ENCODE assay signal across 20 cellular contexts in genomic region chr6:149076355-149076734, GRCh38.
DNase-seq lines count a peak whose midpoint lies in the region; ATAC-seq, FAIRE-seq and TF ChIP-seq lines count a peak whose summit lies in the region.
"Had no signal": no experiment of that assay in that cellular context is flagged by ENCODE, and none has a peak within 500 bp of the region (broad histone marks: within the 10 kb centered on the region; RNA-seq: fewer than 3 reads in every experiment).

No MANE protein-coding gene starts in this region.

- intact Hi-C loops in kidney (cut with DNase I): no loop called here

- H3K27ac Mint-ChIP-seq in activated T-cell treated with anti-CD3 and anti-CD28 coated beads, Interleukin-2, amount 50 U/mL, for 72 hours: peak overlapping the region; percentile 82
- H3K27ac Mint-ChIP-seq in activated T-helper 17 cell treated with anti-CD3 and anti-CD28 coated beads, Interleukin-2, amount 50 U/mL, for 72 hours: peak overlapping the region; percentile 92
- H3K27ac Mint-ChIP-seq in type B pancreatic cell: peak overlapping the region; percentile 55

- H3F3A ChIP-seq in DOHH2 (ENCODE audit: control insufficient read depth, insufficient read depth): 0 out of 2 replicates have a peak, but pooled peaks cover 2% of the 10 kb centered on the region

- no peak for FAIRE-seq in kidney (lab: Jason Lieb, UNC)
- FAIRE-seq: endothelial cell of umbilical vein, H54, K562 had no signal

- no peaks in the 10 kb centered on the region for H3K9me2 ChIP-seq in DOHH2 (replicated peaks; ENCODE audit: control insufficient read depth, low read length)

- 0 out of 2 replicates have a peak overlapping the region, but pooled peaks have one; percentile 12 for H3K4me3 ChIP-seq in DOHH2 (ENCODE audit: low read length)
- no peak overlapping the region for H3K4me3 ChIP-seq in kidney (ENCODE audit: low read length in 2 of 2)
- H3K4me3 ChIP-seq: ascending aorta, dorsolateral prefrontal cortex, K562, stomach, tibial nerve had no signal

- no peak overlapping the region for H3K9ac ChIP-seq in kidney (ENCODE audit: low read length in 2 of 2)

- no peaks in the 10 kb centered on the region for H3K27me3 Mint-ChIP-seq in activated T-cell treated with anti-CD3 and anti-CD28 coated beads, Interleukin-2, amount 50 U/mL, for 72 hours (ENCODE audit: low read depth)
- no peaks in the 10 kb centered on the region for H3K27me3 Mint-ChIP-seq in activated T-helper 17 cell treated with anti-CD3 and anti-CD28 coated beads, Interleukin-2, amount 50 U/mL, for 72 hours
- H3K27me3 Mint-ChIP-seq in type B pancreatic cell: no peaks in the 10 kb centered on the region

- peaks cover 3 to 5% of the 10 kb centered on the region in 2 donors for H3K36me3 Mint-ChIP-seq in activated T-cell treated with anti-CD3 and anti-CD28 coated beads, Interleukin-2, amount 50 U/mL, for 72 hours (ENCODE audit: insufficient read depth in 2 of 2)
- peaks cover 27% of the 10 kb centered on the region for H3K36me3 Mint-ChIP-seq in activated T-helper 17 cell treated with anti-CD3 and anti-CD28 coated beads, Interleukin-2, amount 50 U/mL, for 72 hours (ENCODE audit: low read depth)
- peaks cover 11% of the 10 kb centered on the region for H3K36me3 Mint-ChIP-seq in type B pancreatic cell

- peaks cover 54% of the 10 kb centered on the region for H3K4me1 Mint-ChIP-seq in activated T-cell treated with anti-CD3 and anti-CD28 coated beads, Interleukin-2, amount 50 U/mL, for 72 hours (ENCODE audit: low read depth)
- peaks cover 39% of the 10 kb centered on the region for H3K4me1 Mint-ChIP-seq in activated T-helper 17 cell treated with anti-CD3 and anti-CD28 coated beads, Interleukin-2, amount 50 U/mL, for 72 hours
- H3K4me1 Mint-ChIP-seq in type B pancreatic cell (ENCODE audit: unreplicated experiment): peaks cover 26% of the 10 kb centered on the region

- H3K4me1 ChIP-seq in DOHH2 (ENCODE audit: control insufficient read depth, low read length): peaks cover 35% of the 10 kb centered on the region
- H3K4me1 ChIP-seq in kidney (ENCODE audit: control insufficient read depth in 1 of 2, insufficient read depth in 1 of 2, low read depth in 1 of 2, low read length in 2 of 2): peaks cover 3 to 4% of the 10 kb centered on the region in 2 donors

- peak overlapping the region; percentile 59 to 73 for H3K4me3 Mint-ChIP-seq in activated T-cell treated with anti-CD3 and anti-CD28 coated beads, Interleukin-2, amount 50 U/mL, for 72 hours
- peak overlapping the region; percentile 77 for H3K4me3 Mint-ChIP-seq in activated T-helper 17 cell treated with anti-CD3 and anti-CD28 coated beads, Interleukin-2, amount 50 U/mL, for 72 hours
- H3K4me3 Mint-ChIP-seq in type B pancreatic cell: no peak overlapping the region

- no peaks in the 10 kb centered on the region for H3K79me2 ChIP-seq in DOHH2 (ENCODE audit: control insufficient read depth, low read length)

- peaks cover 0 to 4% of the 10 kb centered on the region in 2 donors for H3K9me3 Mint-ChIP-seq in activated T-cell treated with anti-CD3 and anti-CD28 coated beads, Interleukin-2, amount 50 U/mL, for 72 hours
- peaks cover 3% of the 10 kb centered on the region for H3K9me3 Mint-ChIP-seq in activated T-helper 17 cell treated with anti-CD3 and anti-CD28 coated beads, Interleukin-2, amount 50 U/mL, for 72 hours
- H3K9me3 Mint-ChIP-seq in type B pancreatic cell: peaks cover 4% of the 10 kb centered on the region

- DNase-seq in activated T-cell treated with anti-CD3 and anti-CD28 coated beads, Interleukin-2, amount 50 U/mL, for 72 hours: no peak
- DNase-seq in activated T-cell treated with anti-CD3 and anti-CD28 coated beads for 4 hours (no peak), type B pancreatic cell (ENCODE audit: extremely low spot score, unreplicated experiment) (no peak), kidney (no peak)
- DNase-seq: central memory CD4-positive, alpha-beta T cell; dorsolateral prefrontal cortex; glutamatergic neuron; MM.1S; NCI-H1436; NCI-H2171; stomach; WERI-Rb-1 had no signal

- H3K27me3 ChIP-seq in DOHH2 (ENCODE audit: control insufficient read depth, low read length): peaks cover 5% of the 10 kb centered on the region
- H3K27me3 ChIP-seq: ascending aorta, dorsolateral prefrontal cortex, stomach, tibial nerve had no signal

- H3K9me3 ChIP-seq in DOHH2 (ENCODE audit: control insufficient read depth, insufficient read depth, low read length) (no peaks in the 10 kb centered on the region), kidney (ENCODE audit: control insufficient read depth in 1 of 2, low read length in 2 of 2) (no peaks in the 10 kb centered on the region)
- H3K9me3 ChIP-seq: ascending aorta, stomach, tibial nerve had no signal

- H3K27ac ChIP-seq in DOHH2 (ENCODE audit: low read depth, low read length): no peak overlapping the region
- H3K27ac ChIP-seq in kidney (ENCODE audit: low read depth in 2 of 2, low read length in 2 of 2): no peak overlapping the region
- H3K27ac ChIP-seq: stomach, WERI-Rb-1 had no signal

- peak overlapping the region; percentile 62; the same call in 1 of the 2 replicates for H3K4me2 ChIP-seq in DOHH2 (ENCODE audit: low read length)

- TF ChIP-seq CTCF in DOHH2 (IDR thresholded peaks at IDR 0.05; ENCODE audit: low read depth, low read length, poor library complexity, severe bottlenecking): no peak
- no peak for TF ChIP-seq CTCF in type B pancreatic cell (conservative IDR thresholded peaks at IDR 0.05)
- TF ChIP-seq CTCF in kidney (IDR thresholded peaks at IDR 0.05; ENCODE audit: borderline replicate concordance, extremely low read depth, insufficient read depth): no peak

- no peak for ATAC-seq in activated T-cell treated with anti-CD3 and anti-CD28 coated beads, Interleukin-2, amount 50 U/mL, for 72 hours (replicated peaks in 1 of 2)
- no peak for ATAC-seq in activated T-helper 17 cell treated with anti-CD3 and anti-CD28 coated beads, Interleukin-2, amount 50 U/mL, for 72 hours (replicated peaks)
- no peak for ATAC-seq in GM18907 (IDR thresholded peaks at IDR 0.05; ENCODE audit: unreplicated experiment)
- ATAC-seq: K562 had no signal

- H3K36me3 ChIP-seq in DOHH2 (ENCODE audit: control insufficient read depth, low read length): no peaks in the 10 kb centered on the region
- H3K36me3 ChIP-seq in kidney (ENCODE audit: control insufficient read depth in 1 of 2, insufficient read depth in 2 of 2, low read length in 2 of 2): no peaks in the 10 kb centered on the region
- H3K36me3 ChIP-seq: ascending aorta, stomach, WERI-Rb-1 had no signal

- no peaks in the 10 kb centered on the region for H4K20me1 ChIP-seq in DOHH2 (ENCODE audit: control insufficient read depth, insufficient read depth, low read depth, low read length)
